Comparison of ENCODE assay signal across 8 cellular contexts in genomic region chr19:17282488-17283256, GRCh38. TPM values are rescaled to one million over a fixed set of nuclear protein-coding genes. Genes with fewer than 3 reads are reported as not detected.
A peak's percentile ranks its signal among the peaks of the same experiment; 100 is the strongest.
DNase-seq lines count a peak whose midpoint lies in the region; ATAC-seq and TF ChIP-seq lines count a peak whose summit lies in the region.

No MANE protein-coding gene starts in this region.

- H3K4me3 Mint-ChIP-seq in CD4-positive, alpha-beta memory T cell, result peak overlapping the region; percentile 73 to 86 (median 80)
- H3K4me3 Mint-ChIP-seq in activated naive CD4-positive, alpha-beta T cell treated with anti-CD3 and anti-CD28 coated beads for 36 hours, result peak overlapping the region; percentile 85

- in situ Hi-C loops in transverse colon (cut with MboI; ENCODE audit: low pct_ligation_motif_present in 1 of 4, low pct_unique_long_range_greater_than_20kb in 1 of 4, low sequenced_read_pairs in 3 of 4), result loop anchor here (10.0 to 25.0 kb wide), 5 partner anchors 68 to 520 kb away; partner anchors contain the start of gene USE1 (in 1 of the 4)

- peak overlapping the region; percentile 64 for H3K14ac ChIP-seq in trophoblast cell (ENCODE audit: low read length)

- DNase-seq in CD4-positive, alpha-beta memory T cell, result peak; percentile 72 to 79 (median 74)
- DNase-seq in MG63 (peak; percentile 84), SK-N-DZ (ENCODE audit: low spot score) (peak; percentile 82), Right ventricle myocardium superior (peak; percentile 91), trophoblast cell (peak; percentile 89 to 91), transverse colon (peak; percentile 91)
- DNase-seq in activated naive CD4-positive, alpha-beta T cell treated with anti-CD3 and anti-CD28 coated beads for 36 hours, result peak; percentile 87

- H3K27ac ChIP-seq in CD4-positive, alpha-beta memory T cell (ENCODE audit: low read depth, low read length), result no peak overlapping the region
- H3K27ac ChIP-seq in trophoblast cell (ENCODE audit: low read depth, low read length), result no peak overlapping the region
- H3K27ac ChIP-seq in transverse colon, result no peak overlapping the region

- H3K9ac ChIP-seq in trophoblast cell (ENCODE audit: low read length), result no peak overlapping the region

- peak overlapping the region; percentile 55 for H4K91ac ChIP-seq in trophoblast cell (ENCODE audit: low read depth, low read length)

- no peak for TF ChIP-seq EP300 in transverse colon (IDR thresholded peaks at IDR 0.05; ENCODE audit: low read depth)

- ATAC-seq in GM21447 (IDR thresholded peaks at IDR 0.05; ENCODE audit: unreplicated experiment) (peak; percentile 50), Right ventricle myocardium superior (ENCODE audit: poor library complexity) (peak; percentile 96)

- H4K8ac ChIP-seq in trophoblast cell (ENCODE audit: low read depth, low read length), result peak overlapping the region; percentile 77

- H3K27me3 Mint-ChIP-seq in CD4-positive, alpha-beta memory T cell, result no peaks in the 10 kb centered on the region
- H3K27me3 Mint-ChIP-seq in activated naive CD4-positive, alpha-beta T cell treated with anti-CD3 and anti-CD28 coated beads for 36 hours (ENCODE audit: low read depth), result no peaks in the 10 kb centered on the region

- peak overlapping the region; percentile 24 for H3K4ac ChIP-seq in trophoblast cell (ENCODE audit: low read depth, low read length)

- H2AFZ ChIP-seq in trophoblast cell (ENCODE audit: insufficient read depth, low read length, poor library complexity), result peak overlapping the region; percentile 74

- H2BK5ac ChIP-seq in trophoblast cell (ENCODE audit: low read depth, low read length, poor library complexity), result no peak overlapping the region

- H4K12ac ChIP-seq in trophoblast cell (ENCODE audit: low read depth, low read length), result peak overlapping the region; percentile 79

- peaks cover 17% of the 10 kb centered on the region for H3K4me1 ChIP-seq in CD4-positive, alpha-beta memory T cell (ENCODE audit: insufficient read depth, low read length)
- H3K4me1 ChIP-seq in trophoblast cell (ENCODE audit: control insufficient read depth in 1 of 2, insufficient read depth in 2 of 2, low read length in 2 of 2), result peaks cover 6% of the 10 kb centered on the region in 2 experiments
- H3K4me1 ChIP-seq in transverse colon, result peaks cover 12 to 18% (median 16%) of the 10 kb centered on the region in 4 donors

- H3K27ac Mint-ChIP-seq in CD4-positive, alpha-beta memory T cell, result peak overlapping the region in 2 of 7 donors; percentile 24 to 42
- no peak overlapping the region for H3K27ac Mint-ChIP-seq in activated naive CD4-positive, alpha-beta T cell treated with anti-CD3 and anti-CD28 coated beads for 36 hours

- H3K79me2 ChIP-seq in trophoblast cell (ENCODE audit: control insufficient read depth, insufficient read depth, low read length, poor library complexity), result no peaks in the 10 kb centered on the region

- CTCF ChIA-PET in CD4-positive, alpha-beta memory T cell (lab: Charles Lee; ENCODE audit: partially characterized antibody), result interaction anchor here (0.6 to 6.9 kb wide), 16 partner anchors 10 to 510 kb away, joined by 3 to 83 read pairs (median 4); partner anchors contain the start of genes BABAM1, MRPL34 and USHBP1
- CTCF ChIA-PET in activated naive CD4-positive, alpha-beta T cell treated with anti-CD3 and anti-CD28 coated beads for 36 hours (lab: Charles Lee), result interaction anchor here (0.5 to 6.2 kb wide), 17 partner anchors 10 to 294 kb away, joined by 3 to 59 read pairs (median 3); partner anchors contain the start of genes ABHD8, BABAM1, MRPL34 and OCEL1

- no CpG with 5 or more reads among the region's 49 CpGs for WGBS in trophoblast cell (ENCODE audit: extremely low coverage, insufficient coverage, insufficient read length)
- WGBS in transverse colon (ENCODE audit: low coverage in 1 of 2), 2 donors, result 10 to 62% methylated on average over 3 to 45 of the region's 49 CpGs

- POLR2A ChIA-PET in CD4-positive, alpha-beta memory T cell (lab: Charles Lee; ENCODE audit: partially characterized antibody), result interaction anchor here (0.8 to 1.7 kb wide), 7 partner anchors 10 to 214 kb away, joined by 3 to 6 read pairs (median 3); partner anchors contain the start of genes BABAM1, MRPL34 and USHBP1

- H2BK120ac ChIP-seq in trophoblast cell (ENCODE audit: insufficient read depth, low read length, poor library complexity), result peak overlapping the region; percentile 73

- peaks cover under 1 to 1% of the 10 kb centered on the region in 2 donors for H3K36me3 Mint-ChIP-seq in CD4-positive, alpha-beta memory T cell
- H3K36me3 Mint-ChIP-seq in activated naive CD4-positive, alpha-beta T cell treated with anti-CD3 and anti-CD28 coated beads for 36 hours (ENCODE audit: low read depth), result peaks cover 17% of the 10 kb centered on the region

- peaks cover 4% of the 10 kb centered on the region for H3K79me1 ChIP-seq in trophoblast cell (ENCODE audit: low read length)

- no peaks in the 10 kb centered on the region for H3K27me3 ChIP-seq in CD4-positive, alpha-beta memory T cell (ENCODE audit: insufficient read depth, low read length)
- H3K27me3 ChIP-seq in MG63 (no peaks in the 10 kb centered on the region), trophoblast cell (ENCODE audit: insufficient read depth, low read length) (no peaks in the 10 kb centered on the region), transverse colon (peaks cover 14% of the 10 kb centered on the region)

- peak overlapping the region; percentile 17 to 45 for H3K4me3 ChIP-seq in CD4-positive, alpha-beta memory T cell (ENCODE audit: low read length in 2 of 2)
- peak overlapping the region; percentile 31 for H3K4me3 ChIP-seq in MG63
- peak overlapping the region; percentile 19 for H3K4me3 ChIP-seq in trophoblast cell (ENCODE audit: low read depth, low read length)
- peak overlapping the region in 3 of 4 donors; percentile 0 to 43 (median 27) for H3K4me3 ChIP-seq in transverse colon

- peak overlapping the region; percentile 73 for H2AK5ac ChIP-seq in trophoblast cell (ENCODE audit: low read length)

- no peaks in the 10 kb centered on the region for H3K36me3 ChIP-seq in CD4-positive, alpha-beta memory T cell (ENCODE audit: insufficient read depth, low read length)
- H3K36me3 ChIP-seq in MG63, result peaks cover 10% of the 10 kb centered on the region
- peaks cover 12 to 14% of the 10 kb centered on the region in 2 experiments for H3K36me3 ChIP-seq in trophoblast cell (ENCODE audit: control insufficient read depth in 1 of 2, insufficient read depth in 2 of 2, low read length in 2 of 2)
- H3K36me3 ChIP-seq in transverse colon, result peaks cover 0 to under 1% (median 0%) of the 10 kb centered on the region in 4 donors

- H3K18ac ChIP-seq in trophoblast cell (ENCODE audit: low read length), result peak overlapping the region; percentile 57

- no peak for TF ChIP-seq POLR2A in transverse colon (IDR thresholded peaks at IDR 0.05)

- H3K4me1 Mint-ChIP-seq in CD4-positive, alpha-beta memory T cell, result peaks cover 2 to 4% (median 3%) of the 10 kb centered on the region in 4 donors
- peaks cover 13% of the 10 kb centered on the region for H3K4me1 Mint-ChIP-seq in activated naive CD4-positive, alpha-beta T cell treated with anti-CD3 and anti-CD28 coated beads for 36 hours (ENCODE audit: low read depth)

- no peak overlapping the region for H3K23ac ChIP-seq in trophoblast cell (ENCODE audit: low read length)

- peak overlapping the region; percentile 64 for H3K4me2 ChIP-seq in trophoblast cell (ENCODE audit: low read length)

- TF ChIP-seq CTCF in transverse colon (IDR thresholded peaks at IDR 0.05), result peak; percentile 87 to 97 (median 95)

- peak overlapping the region; percentile 42 for H2BK12ac ChIP-seq in trophoblast cell (ENCODE audit: low read length)

- no peaks in the 10 kb centered on the region for H3K9me3 ChIP-seq in CD4-positive, alpha-beta memory T cell (ENCODE audit: control insufficient read depth in 1 of 2, low read length in 2 of 2)
- H3K9me3 ChIP-seq in MG63 (no peaks in the 10 kb centered on the region), trophoblast cell (ENCODE audit: insufficient read depth, low read depth, low read length) (peaks cover 4% of the 10 kb centered on the region), transverse colon (no peaks in the 10 kb centered on the region)

- intact Hi-C loops in CD4-positive, alpha-beta memory T cell (cut with micrococcal nuclease), result loop anchor here (1.0 to 2.0 kb wide), 5 partner anchors 21 to 504 kb away; partner anchors contain the start of genes HAUS8 and MYO9B
- intact Hi-C loops in activated naive CD4-positive, alpha-beta T cell treated with anti-CD3 and anti-CD28 coated beads for 36 hours (cut with micrococcal nuclease), result loop anchor here (1.0 to 10.0 kb wide), 7 partner anchors 21 to 568 kb away; partner anchors contain the start of genes NWD1 and USE1
- intact Hi-C loops in Right ventricle myocardium superior (cut with DNase I), result loop anchor here (5.0 kb wide), 2 partner anchors 80 to 215 kb away; no protein-coding TSS in a partner anchor
- intact Hi-C loops in transverse colon (cut with DNase I; ENCODE audit: low total_unique reads), result loop anchor here (2.0 kb wide), 1 partner anchor 78 kb away; no protein-coding TSS in a partner anchor

- no peaks in the 10 kb centered on the region for H3K9me3 Mint-ChIP-seq in CD4-positive, alpha-beta memory T cell
- no peaks in the 10 kb centered on the region for H3K9me3 Mint-ChIP-seq in activated naive CD4-positive, alpha-beta T cell treated with anti-CD3 and anti-CD28 coated beads for 36 hours

RNA-seq across cellular contexts. Expression of gene ANKLE1, which starts 1.0 kb away (rescaled TPM):
- 1 to 10 TPM; 2.8 to 5.1 TPM for total RNA-seq in CD4-positive, alpha-beta memory T cell
- polyA plus RNA-seq in CD4-positive, alpha-beta memory T cell, result under 1 TPM; 0.41 to 0.80 TPM
- 0.10 and 0.46 TPM in 2 replicates for total RNA-seq in MG63 (2014; rRNA removed; shearing (Covaris generic); ENCODE audit: low replicate concordance)
- polyA plus RNA-seq in SK-N-DZ (2014; cell fraction: cytosol; rRNA removed), result 2.1 and 4.7 TPM in 2 replicates
- 12.0 and 17.3 TPM in 2 replicates for polyA plus RNA-seq in SK-N-DZ (2014; cell fraction: nucleus; rRNA removed)
- 1 to 10 TPM; 8.6 to 8.8 TPM for total RNA-seq in activated naive CD4-positive, alpha-beta T cell treated with anti-CD3 and anti-CD28 coated beads for 36 hours
- total RNA-seq in Right ventricle myocardium superior (0.13 TPM), transverse colon (under 1 TPM in 2 of 4 donors, not detected in 2; 0.20 to 0.48 TPM)
- polyA plus RNA-seq in trophoblast cell (2013), result 1.0 and 1.1 TPM in 2 replicates

RNA-seq across cellular contexts. Expression of gene BABAM1, which starts 15.4 kb away (rescaled TPM):
- 100 to 1,000 TPM; 101 to 112 TPM for total RNA-seq in CD4-positive, alpha-beta memory T cell
- 100 to 1,000 TPM in 1 of 2 donors, 10 to 100 TPM in 1; 92.0 to 171 TPM for polyA plus RNA-seq in CD4-positive, alpha-beta memory T cell
- total RNA-seq in MG63 (2014; rRNA removed; shearing (Covaris generic); ENCODE audit: low replicate concordance), result 112 and 258 TPM in 2 replicates
- 109 and 123 TPM in 2 replicates for polyA plus RNA-seq in SK-N-DZ (2014; cell fraction: cytosol; rRNA removed)
- polyA plus RNA-seq in SK-N-DZ (2014; cell fraction: nucleus; rRNA removed), result 137 and 164 TPM in 2 replicates
- 100 to 1,000 TPM; 108 to 109 TPM for total RNA-seq in activated naive CD4-positive, alpha-beta T cell treated with anti-CD3 and anti-CD28 coated beads for 36 hours
- total RNA-seq in Right ventricle myocardium superior (77.9 TPM), transverse colon (100 to 1,000 TPM in 1 of 4 donors, 10 to 100 TPM in 3; 56.2 to 364 (median 80.2) TPM)
- polyA plus RNA-seq in trophoblast cell (2013), result 139 and 141 TPM in 2 replicates

RNA-seq across cellular contexts. Expression of gene USHBP1, which starts 18.1 kb away (rescaled TPM):
- under 1 TPM in 1 of 2 experiments, not detected in 1; 0.33 TPM for total RNA-seq in CD4-positive, alpha-beta memory T cell
- polyA plus RNA-seq in CD4-positive, alpha-beta memory T cell, result under 1 TPM in 1 of 2 donors, not detected in 1; 0.10 TPM
- total RNA-seq in MG63 (2014; rRNA removed; shearing (Covaris generic); ENCODE audit: low replicate concordance), result not detected in 2 replicates
- polyA plus RNA-seq in SK-N-DZ (2014; cell fraction: cytosol; rRNA removed), result 0.02 and 0.45 TPM in 2 replicates
- 0.24 and 0.28 TPM in 2 replicates for polyA plus RNA-seq in SK-N-DZ (2014; cell fraction: nucleus; rRNA removed)
- total RNA-seq in activated naive CD4-positive, alpha-beta T cell treated with anti-CD3 and anti-CD28 coated beads for 36 hours, result under 1 TPM in 1 of 2 experiments, not detected in 1; 0.20 TPM
- total RNA-seq in Right ventricle myocardium superior (7.9 TPM), transverse colon (1 to 10 TPM in 1 of 4 donors, under 1 TPM in 2, not detected in 1; 0.79 to 1.2 (median 0.96) TPM)
- polyA plus RNA-seq in trophoblast cell (2013), result 1.4 and 2.2 TPM in 2 replicates

RNA-seq across cellular contexts. Expression of gene ABHD8, which starts 20.6 kb away (rescaled TPM):
- total RNA-seq in CD4-positive, alpha-beta memory T cell, result 10 to 100 TPM in 1 of 2 experiments, 1 to 10 TPM in 1; 9.3 to 10.1 TPM
- 1 to 10 TPM; 6.0 to 7.9 TPM for polyA plus RNA-seq in CD4-positive, alpha-beta memory T cell
- 1.3 TPM in 1 of 2 replicates, not detected in the other for total RNA-seq in MG63 (2014; rRNA removed; shearing (Covaris generic); ENCODE audit: low replicate concordance)
- polyA plus RNA-seq in SK-N-DZ (2014; cell fraction: cytosol; rRNA removed), result 20.4 and 20.5 TPM in 2 replicates
- 9.9 and 11.1 TPM in 2 replicates for polyA plus RNA-seq in SK-N-DZ (2014; cell fraction: nucleus; rRNA removed)
- 1 to 10 TPM; 4.1 to 4.4 TPM for total RNA-seq in activated naive CD4-positive, alpha-beta T cell treated with anti-CD3 and anti-CD28 coated beads for 36 hours
- 12.2 TPM for total RNA-seq in Right ventricle myocardium superior
- polyA plus RNA-seq in trophoblast cell (2013), result 16.0 and 16.6 TPM in 2 replicates
- total RNA-seq in transverse colon, result 10 to 100 TPM in 1 of 4 donors, 1 to 10 TPM in 3; 6.0 to 14.1 (median 9.1) TPM

RNA-seq across cellular contexts. Expression of gene MRPL34, which starts 23.0 kb away (rescaled TPM):
- 10 to 100 TPM; 69.4 to 74.1 TPM for total RNA-seq in CD4-positive, alpha-beta memory T cell
- polyA plus RNA-seq in CD4-positive, alpha-beta memory T cell, result 100 to 1,000 TPM; 231 to 250 TPM
- total RNA-seq in MG63 (2014; rRNA removed; shearing (Covaris generic); ENCODE audit: low replicate concordance), result 17.2 and 26.2 TPM in 2 replicates
- 73.2 and 107 TPM in 2 replicates for polyA plus RNA-seq in SK-N-DZ (2014; cell fraction: cytosol; rRNA removed)
- polyA plus RNA-seq in SK-N-DZ (2014; cell fraction: nucleus; rRNA removed), result 61.5 and 94.1 TPM in 2 replicates
- total RNA-seq in activated naive CD4-positive, alpha-beta T cell treated with anti-CD3 and anti-CD28 coated beads for 36 hours, result 10 to 100 TPM; 84.2 to 92.2 TPM
- total RNA-seq in Right ventricle myocardium superior, result 224 TPM
- polyA plus RNA-seq in trophoblast cell (2013), result 62.8 and 66.5 TPM in 2 replicates
- total RNA-seq in transverse colon, result 100 to 1,000 TPM; 243 to 390 (median 272) TPM
